Comparison of ENCODE assay signal across 8 cellular contexts in genomic region chr15:64883997-64884511, GRCh38. TPM values are rescaled to one million over a fixed set of nuclear protein-coding genes. Genes with fewer than 3 reads are reported as not detected.
DNase-seq lines count a peak whose midpoint lies in the region; ATAC-seq, FAIRE-seq and TF ChIP-seq lines count a peak whose summit lies in the region.

No MANE protein-coding gene starts in this region.

- no peak overlapping the region for H3K4me3 Mint-ChIP-seq in memory B cell

- no peaks in the 10 kb centered on the region for H3K27me3 ChIP-seq in colonic mucosa

- H3K36me3 ChIP-seq in colonic mucosa = no peaks in the 10 kb centered on the region

- peak overlapping the region; percentile 68 for H3K27ac ChIP-seq in colonic mucosa

- H3K4me3 ChIP-seq in colonic mucosa = no peak overlapping the region

- H3K9me3 Mint-ChIP-seq in memory B cell = no peaks in the 10 kb centered on the region

- no peak for TF ChIP-seq EP300 in Ishikawa (IDR thresholded peaks at IDR 0.05; ENCODE audit: borderline replicate concordance)

- FAIRE-seq in GM19239 (lab: Jason Lieb, UNC) (peak; percentile 56), D721Med (lab: Jason Lieb, UNC) (no peak)

- TF ChIP-seq CTCF in colonic mucosa (IDR thresholded peaks at IDR 0.05) = no peak
- no peak for TF ChIP-seq CTCF in D721Med (IDR thresholded peaks at IDR 0.05; ENCODE audit: insufficient read depth, missing control alignments)

- peak; percentile 61 for ATAC-seq in memory B cell (ENCODE audit: low read depth)

- TF ChIP-seq RAD21 in Ishikawa (IDR thresholded peaks at IDR 0.05; ENCODE audit: low read depth) = no peak

- peak overlapping the region; percentile 92 for H3K27ac Mint-ChIP-seq in memory B cell

- H3K27me3 Mint-ChIP-seq in memory B cell = no peaks in the 10 kb centered on the region

- peaks cover 21% of the 10 kb centered on the region for H3K4me1 Mint-ChIP-seq in memory B cell

- DNase-seq in C1 segment of cervical spinal cord (lab: John Stamatoyannopoulos, UW) (peak in 9 of 14 donors; percentile 26 to 70 (median 42)), GM19239 (ENCODE audit: insufficient read length, low spot score) (no peak), colonic mucosa (peak; percentile 57), memory B cell (ENCODE audit: low spot score in 2 of 2) (peak; percentile 37 to 55), D721Med (ENCODE audit: insufficient read length, low spot score) (no peak)
- DNase-seq in activated CD4-positive, alpha-beta T cell treated with anti-CD3 and anti-CD28 coated beads for 48 hours = peak; percentile 88
- peak; percentile 87 for DNase-seq in stimulated activated CD8-positive, alpha-beta memory T cell treated with anti-CD3 and anti-CD28 coated beads, Interleukin-4, amount 100 ng/mL, for 48 hours

- no peaks in the 10 kb centered on the region for H3K4me1 ChIP-seq in colonic mucosa

- no peaks in the 10 kb centered on the region for H3K36me3 Mint-ChIP-seq in memory B cell

- no peaks in the 10 kb centered on the region for H3K9me3 ChIP-seq in colonic mucosa

- intact Hi-C loops in colonic mucosa (cut with DNase I) = no loop called here

- no peak overlapping the region for H3K9ac ChIP-seq in colonic mucosa (ENCODE audit: low read depth in 2 of 2, low read length in 2 of 2)

TF ChIP-seq in Ishikawa, 13 proteins besides CTCF, POLR2A, EP300 and RAD21:
- TF ChIP-seq NFIC (IDR thresholded peaks at IDR 0.05) = peak; percentile 83
- TF ChIP-seq YY1 (IDR thresholded peaks at IDR 0.05; ENCODE audit: low read depth) = no peak
- no peak for TF ChIP-seq USF1 (IDR thresholded peaks at IDR 0.05)
TF ChIP-seq in Ishikawa: peak in this region for 1.

RNA-seq across cellular contexts. Expression of gene ANKDD1A, which starts 27.6 kb away (rescaled TPM):
- total RNA-seq in colonic mucosa = 1 to 10 TPM in 1 of 2 donors, under 1 TPM in 1; 0.32 to 1.9 TPM

RNA-seq across cellular contexts. Expression of gene PLEKHO2, which starts 42.3 kb away (rescaled TPM):
- total RNA-seq in colonic mucosa = 10 to 100 TPM in 1 of 2 donors, 1 to 10 TPM in 1; 4.4 to 13.6 TPM

RNA-seq across cellular contexts. Expression of gene PIF1, which starts 58.6 kb away (rescaled TPM):
- total RNA-seq in colonic mucosa = 10 to 100 TPM in 1 of 2 donors, 1 to 10 TPM in 1; 6.1 to 20.7 TPM

Comparison
In these comparisons a context has a peak if more than half of its experiments do, and no peak if none do; other contexts are left out.
1. DNase-seq: peak in C1 segment of cervical spinal cord (9 of 14), activated CD4-positive, alpha-beta T cell treated with anti-CD3 and anti-CD28 coated beads for 48 hours (single experiment), colonic mucosa (single experiment), memory B cell (2 of 2) and stimulated activated CD8-positive, alpha-beta memory T cell treated with anti-CD3 and anti-CD28 coated beads, Interleukin-4, amount 100 ng/mL, for 48 hours (single experiment); none in GM19239 (single experiment) and D721Med (single experiment).